ENCODE assay signal across 8 cellular contexts in genomic region chr4:102501635-102502382, GRCh38. TPM values are rescaled to one million over a fixed set of nuclear protein-coding genes. Genes with fewer than 3 reads are reported as not detected.
A peak's percentile ranks its signal among the peaks of the same experiment; 100 is the strongest.
DNase-seq lines count a peak whose midpoint lies in the region; ATAC-seq and TF ChIP-seq lines count a peak whose summit lies in the region.

No MANE protein-coding gene starts in this region.

- no peaks in the 10 kb centered on the region for H3K27me3 Mint-ChIP-seq in T-cell

- H3K4me1 Mint-ChIP-seq in T-cell, result peaks cover 25 to 37% (median 36%) of the 10 kb centered on the region in 3 donors

- CTCF ChIA-PET in GM10248 (lab: Yijun Ruan, JAX) (interaction anchor here (0.7 to 1.9 kb wide), 4 partner anchors 10 to 27 kb away, joined by 3 to 9 read pairs (median 4); no protein-coding TSS in a partner anchor), T-cell (lab: Charles Lee) (interaction anchor here in 1 of 2 donors (2.4 kb wide), 1 partner anchor 71 kb away, joined by 17 read pairs; no protein-coding TSS in a partner anchor)

- ATAC-seq in T-cell (replicated peaks in 1 of 4) (peak; percentile 55 to 58 (median 56)), left ventricle myocardium superior (peak; percentile 81)

- no peaks in the 10 kb centered on the region for H3K9me3 ChIP-seq in HAP-1

- H3K27ac Mint-ChIP-seq in T-cell, result peak overlapping the region; percentile 95 to 98

- TF ChIP-seq CTCF in GM10248 (IDR thresholded peaks at IDR 0.05; ENCODE audit: control extremely low read depth, extremely low read depth, low read depth, missing control alignments), result no peak

- POLR2A ChIA-PET in GM10248 (lab: Yijun Ruan, JAX), result interaction anchor here (0.5 to 0.6 kb wide), 2 partner anchors 56 to 517 kb away, joined by 3 to 8 read pairs; no protein-coding TSS in a partner anchor
- POLR2A ChIA-PET in T-cell (lab: Charles Lee), result interaction anchor here (0.6 to 3.0 kb wide), 8 partner anchors 10 to 506 kb away, joined by 3 to 13 read pairs (median 5); partner anchors contain the start of gene UBE2D3 (in 1 of the 2)

- peaks cover 8% of the 10 kb centered on the region for H3K36me3 Mint-ChIP-seq in T-cell

- in situ Hi-C loops in HAP-1 (cut with MboI; ENCODE audit: low sequenced_read_pairs), result no loop called here

- no peaks in the 10 kb centered on the region for H3K27me3 ChIP-seq in HAP-1 (ENCODE audit: low read depth)

- no peaks in the 10 kb centered on the region for H3K9me3 Mint-ChIP-seq in T-cell

- DNase-seq in GM10248 (ENCODE audit: extremely low spot score), result peak; percentile 59
- DNase-seq in HAP-1 (ENCODE audit: low spot score in 2 of 2), result peak; percentile 85 to 92
- peak; percentile 84 for DNase-seq in M059J (ENCODE audit: low read depth)
- DNase-seq in T-cell, result peak; percentile 40 to 72 (median 62)
- peak in 53 of 56 donors; percentile 3 to 83 (median 61) for DNase-seq in amygdala (lab: John Stamatoyannopoulos, UW)
- DNase-seq in left ventricle myocardium superior, result peak; percentile 60
- peak; percentile 29 for DNase-seq in pulmonary artery endothelial cell (ENCODE audit: low read depth, low spot score)
- no peak for DNase-seq in D341Med (ENCODE audit: low spot score)

- intact Hi-C loops in left ventricle myocardium superior (cut with micrococcal nuclease), result loop anchor here (10.0 kb wide), 1 partner anchor 53 kb away; no protein-coding TSS in a partner anchor

- no peaks in the 10 kb centered on the region for H3K36me3 ChIP-seq in HAP-1 (replicated peaks)

- H3K4me3 ChIP-seq in HAP-1, result peak overlapping the region; percentile 62

- peak overlapping the region; percentile 91 to 98 (median 96) for H3K4me3 Mint-ChIP-seq in T-cell

- H3K4me1 ChIP-seq in HAP-1, result peaks cover 38% of the 10 kb centered on the region

RNA-seq across cellular contexts. Expression of gene NFKB1, which starts 0.7 kb away (rescaled TPM):
- 13.7 and 22.3 TPM in 2 replicates for total RNA-seq in M059J (2014; rRNA removed; shearing (Covaris generic))
- total RNA-seq in T-cell (100 to 1,000 TPM in 2 of 5 donors, 10 to 100 TPM in 3; 83.0 to 185 (median 92.1) TPM), left ventricle myocardium superior (19.0 TPM), pulmonary artery endothelial cell (45.1 and 67.6 TPM in 2 replicates)
